In the genomic region with DNA sequence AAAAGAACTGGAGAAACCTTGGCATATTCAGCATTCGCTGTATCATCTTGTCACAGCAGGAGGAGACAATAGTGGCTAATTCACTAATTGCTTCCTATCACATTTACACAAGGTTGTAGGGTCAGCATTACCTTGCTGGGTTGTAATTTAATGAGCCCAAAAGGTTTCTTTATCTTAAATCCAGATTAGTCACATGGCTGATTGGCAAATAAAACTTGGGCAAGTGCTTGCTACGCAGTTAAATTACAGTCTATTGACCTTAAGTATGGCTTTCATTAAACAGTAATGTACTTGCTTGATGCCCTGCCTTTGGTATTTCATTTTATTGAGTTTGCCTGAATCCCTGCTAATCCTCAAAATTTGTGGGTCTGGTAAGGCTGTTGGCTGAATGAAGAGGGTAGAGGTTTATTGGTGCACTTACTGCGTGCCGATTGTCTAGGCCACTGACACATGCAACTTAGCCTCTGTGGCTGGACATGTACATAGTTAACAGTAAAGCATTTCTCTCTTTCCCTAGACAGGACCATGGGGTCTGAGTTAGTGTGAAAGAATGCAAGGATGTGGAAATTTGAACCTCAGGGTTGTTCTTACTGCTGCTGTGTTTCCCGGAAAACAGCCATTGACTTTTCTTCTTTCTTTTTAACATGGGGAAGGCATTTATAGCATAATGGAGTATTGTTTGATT, we compare ENCODE assay signal across 15 cellular contexts. TPM values are rescaled to one million over a fixed set of nuclear protein-coding genes. Genes with fewer than 3 reads are reported as not detected.
DNase-seq lines count a peak whose midpoint lies in the region; TF ChIP-seq lines count a peak whose summit lies in the region.
"Had no signal": no experiment of that assay in that cellular context is flagged by ENCODE, and none has a peak within 500 bp of the region (broad histone marks: within the 10 kb centered on the region; RNA-seq: fewer than 3 reads in every experiment).

No MANE protein-coding gene starts in this region.

- no peaks in the 10 kb centered on the region for H3K9me3 ChIP-seq in AG04450 (ENCODE audit: control insufficient read depth, insufficient read depth, low read length)
- H3K9me3 ChIP-seq: esophagus squamous epithelium, HAP-1, left lung, testis had no signal

- TF ChIP-seq CTCF in AG04450 (IDR thresholded peaks at IDR 0.05; ENCODE audit: low read depth, low read length) (no peak), cardiac fibroblast (IDR thresholded peaks at IDR 0.05; ENCODE audit: low read depth, low read length) (no peak)

- CTCF ChIA-PET in AG04450 (lab: Charles Lee): no interaction called here

- DNase-seq in AG04450 (ENCODE audit: low read depth, low spot score): peak; percentile 61
- peak; percentile 45 for DNase-seq in HS-5 (ENCODE audit: low read depth)
- DNase-seq in cardiac fibroblast (ENCODE audit: low read depth in 2 of 2): peak; percentile 87 to 92
- peak; percentile 40 for DNase-seq in myocyte (ENCODE audit: low read depth)
- DNase-seq in stimulated activated CD4-positive, alpha-beta T cell treated with anti-CD3 and anti-CD28 coated beads, Interleukin-2, amount 100 ng/mL, for 24 hours: no peak
- no peak for DNase-seq in DMS79 (lab: John Stamatoyannopoulos, UW)
- no peak for DNase-seq in NCI-H1436 (lab: John Stamatoyannopoulos, UW)
- DNase-seq in cerebellar nuclear complex (lab: John Stamatoyannopoulos, UW): no peak
- DNase-seq: activated T-cell treated with anti-CD3 and anti-CD28 coated beads for 4 hours; CD4-positive, CD25-positive, alpha-beta regulatory T cell; esophagus squamous epithelium; left lung; NCI-H2171 treated with DMSO at 0.1 percent for 48 hours; testis had no signal

- H3K4me3 ChIP-seq in AG04450 (ENCODE audit: low read depth, low read length) (no peak overlapping the region), cardiac fibroblast (replicated peaks in 1 of 2; ENCODE audit: low read depth in 2 of 2, low read length in 2 of 2) (no peak overlapping the region)
- H3K4me3 ChIP-seq: esophagus squamous epithelium, HAP-1, left lung, testis had no signal

- H3K27me3 ChIP-seq in AG04450 (ENCODE audit: control insufficient read depth, insufficient read depth, low read length): no peaks in the 10 kb centered on the region
- H3K27me3 ChIP-seq: esophagus squamous epithelium, left lung, testis had no signal

- no peak overlapping the region for H3K27ac ChIP-seq in AG04450 (ENCODE audit: low read depth, low read length)
- H3K27ac ChIP-seq: esophagus squamous epithelium, left lung, testis had no signal

- POLR2A ChIA-PET in AG04450 (lab: Yijun Ruan, JAX): no interaction called here

RNA-seq across cellular contexts. Expression of gene FMNL2, which starts 34.3 kb away (rescaled TPM):
- polyA plus RNA-seq in AG04450 (2011; rRNA removed): 16.2 and 22.0 TPM in 2 replicates
- 8.3 and 14.9 TPM in 2 replicates for polyA minus RNA-seq in AG04450 (2011; rRNA and poly(A)+ RNA removed)
- total RNA-seq in myocyte: 6.9 and 7.0 TPM in 2 replicates
- polyA plus RNA-seq in myocyte (2012): 9.3 TPM

Comparison
In these comparisons a context has a peak if more than half of its experiments do, and no peak if none do; other contexts are left out.
1. DNase-seq: peak in AG04450 (single experiment), HS-5 (single experiment), cardiac fibroblast (2 of 2) and myocyte (single experiment); none in stimulated activated CD4-positive, alpha-beta T cell treated with anti-CD3 and anti-CD28 coated beads, Interleukin-2, amount 100 ng/mL, for 24 hours (0 of 2), DMS79 (single experiment), NCI-H1436 (single experiment) and cerebellar nuclear complex (0 of 2).